In genomic region chr10:73873843-73874215, GRCh38 we compare ENCODE assay signal across 8 cellular contexts. TPM values are rescaled to one million over a fixed set of nuclear protein-coding genes. Genes with fewer than 3 reads are reported as not detected.
A peak's percentile ranks its signal among the peaks of the same experiment; 100 is the strongest.
DNase-seq lines count a peak whose midpoint lies in the region; ATAC-seq and TF ChIP-seq lines count a peak whose summit lies in the region.

No MANE protein-coding gene starts in this region.

- peak in 2 of 7 experiments; percentile 18 to 55 for DNase-seq in CD8-positive, alpha-beta T cell
- DNase-seq in HCT116 (ENCODE audit: low read depth, low spot score) = no peak
- peak; percentile 33 for DNase-seq in activated naive CD4-positive, alpha-beta T cell treated with anti-CD3 and anti-CD28 coated beads, Interleukin-2, amount 50 U/mL, for 16 hours
- DNase-seq in left lung = no peak
- DNase-seq in aorta = no peak
- no peak for DNase-seq in stimulated activated CD8-positive, alpha-beta memory T cell treated with anti-CD3 and anti-CD28 coated beads, Interleukin-4, amount 100 ng/mL, for 48 hours
- DNase-seq in effector CD4-positive, alpha-beta T cell = no peak

- H3K27me3 Mint-ChIP-seq in CD8-positive, alpha-beta T cell (ENCODE audit: low read depth) = no peaks in the 10 kb centered on the region

- no TSS peak for BruUV-seq in HCT116 (replicated peaks; lab: Mats Ljungman, UMichigan)

- H3K4me3 Mint-ChIP-seq in CD8-positive, alpha-beta T cell = peak overlapping the region; percentile 58

- H3K9ac ChIP-seq in HCT116 (ENCODE audit: low read length) = peak overlapping the region; percentile 62

- whole genome bisulfite sequencing in aorta, 2 donors = 1% methylated on average over 31 to 39 of the region's 39 CpGs

- TF ChIP-seq RAD21 in HCT116 (IDR thresholded peaks at IDR 0.05; ENCODE audit: low read depth) = no peak

- CTCF ChIA-PET in CD8-positive, alpha-beta T cell (lab: Charles Lee) = interaction anchor here (1.0 to 21.6 kb wide), 4 partner anchors 12 to 65 kb away, joined by 3 to 618 read pairs (median 266); no protein-coding TSS in a partner anchor
- CTCF ChIA-PET in HCT116 (lab: Charles Lee) = no interaction called here

- no peaks in the 10 kb centered on the region for H3K27me3 ChIP-seq in CD8-positive, alpha-beta T cell (ENCODE audit: insufficient read depth, low read length)
- H3K27me3 ChIP-seq in HCT116 (ENCODE audit: insufficient read depth, low read length) (no peaks in the 10 kb centered on the region), left lung (no peaks in the 10 kb centered on the region), aorta (ENCODE audit: control insufficient read depth in 1 of 2, insufficient read depth in 2 of 2, low read length in 1 of 2) (no peaks in the 10 kb centered on the region)

- H3K9me3 Mint-ChIP-seq in CD8-positive, alpha-beta T cell = no peaks in the 10 kb centered on the region

- peaks cover 75% of the 10 kb centered on the region for H3K4me1 Mint-ChIP-seq in CD8-positive, alpha-beta T cell (ENCODE audit: low read depth)

- H3K27ac Mint-ChIP-seq in CD8-positive, alpha-beta T cell = no peak overlapping the region

- peaks cover 61% of the 10 kb centered on the region for H3K4me1 ChIP-seq in CD8-positive, alpha-beta T cell (ENCODE audit: insufficient read depth, low read length)
- H3K4me1 ChIP-seq in HCT116 (ENCODE audit: control insufficient read depth in 1 of 2, insufficient read depth in 2 of 2, low read length in 2 of 2) (peaks cover 28 to 43% of the 10 kb centered on the region in 2 experiments), left lung (peaks cover 15 to 52% of the 10 kb centered on the region in 2 donors), aorta (ENCODE audit: control insufficient read depth in 1 of 2, insufficient read depth in 2 of 2, low read length in 2 of 2) (peaks cover 2% of the 10 kb centered on the region in 2 donors)

- TF ChIP-seq POLR2A in HCT116 (IDR thresholded peaks at IDR 0.05; ENCODE audit: borderline replicate concordance, extremely low read depth, insufficient read depth, insufficient read length) = no peak

- POLR2A ChIA-PET in CD8-positive, alpha-beta T cell (lab: Charles Lee) = interaction anchor here (1.0 to 2.4 kb wide), 5 partner anchors 8 to 63 kb away, joined by 4 to 19 read pairs (median 5); no protein-coding TSS in a partner anchor
- POLR2A ChIA-PET in HCT116 (lab: Charles Lee) = no interaction called here

- no peak for TF ChIP-seq CTCF in CD8-positive, alpha-beta T cell (IDR thresholded peaks at IDR 0.05)
- TF ChIP-seq CTCF in HCT116 (IDR thresholded peaks at IDR 0.05 in 2 of 3, conservative IDR thresholded peaks at IDR 0.05 in 1 of 3; ENCODE audit: borderline replicate concordance in 1 of 3, insufficient read depth in 1 of 3, low read depth in 2 of 3, low read length in 2 of 3) = no peak
- no peak for TF ChIP-seq CTCF in left lung (IDR thresholded peaks at IDR 0.05)

- RAD21 ChIA-PET in HCT116 (lab: Charles Lee; ENCODE audit: low non-redundant PET in 1 of 2, low total read pairs in 2 of 2, uncharacterized antibody in 2 of 2, unreplicated experiment in 2 of 2) = no interaction called here

- no peaks in the 10 kb centered on the region for H3K9me3 ChIP-seq in CD8-positive, alpha-beta T cell (ENCODE audit: low read length)
- H3K9me3 ChIP-seq in HCT116 (ENCODE audit: control insufficient read depth in 1 of 2, insufficient read depth in 1 of 2, low read depth in 1 of 2, low read length in 2 of 2) = no peaks in the 10 kb centered on the region
- no peaks in the 10 kb centered on the region for H3K9me3 ChIP-seq in left lung
- no peaks in the 10 kb centered on the region for H3K9me3 ChIP-seq in aorta (ENCODE audit: control insufficient read depth, low read length)

- peaks cover 43% of the 10 kb centered on the region for H3K36me3 Mint-ChIP-seq in CD8-positive, alpha-beta T cell

- intact Hi-C loops in CD8-positive, alpha-beta T cell (cut with DNase I, micrococcal nuclease) = loop anchor here (1.0 to 10.0 kb wide), 10 partner anchors 9 to 1361 kb away; partner anchors contain the start of genes KAT6B (in 2 of the 2), COMTD1 (in 1 of the 2), NDST2 (in 1 of the 2) and SAMD8 (in 1 of the 2)
- intact Hi-C loops in HCT116 (cut with micrococcal nuclease) = no loop called here
- intact Hi-C loops in left lung (cut with DNase I) = no loop called here
- intact Hi-C loops in aorta (cut with DNase I) = loop anchor here in 1 of 2 donors (5.0 kb wide), 1 partner anchor 102 kb away; a partner anchor contains a TSS

- peaks cover 42% of the 10 kb centered on the region for H3K79me2 ChIP-seq in HCT116 (ENCODE audit: insufficient read depth, low read length)

- no peak overlapping the region for H3K27ac ChIP-seq in CD8-positive, alpha-beta T cell (ENCODE audit: low read depth, low read length)
- H3K27ac ChIP-seq in HCT116 (ENCODE audit: low read depth, low read length) (peak overlapping the region; percentile 55; the same call in 1 of the 2 replicates), left lung (peak overlapping the region in 1 of 2 donors; percentile 80), aorta (ENCODE audit: low read depth in 1 of 2, low read length in 2 of 2) (no peak overlapping the region)

- ATAC-seq in CD8-positive, alpha-beta T cell = no peak
- ATAC-seq in HCT116 (peak; percentile 17), left lung (no peak), aorta (ENCODE audit: low FRiP score) (no peak), GM18517 (IDR thresholded peaks at IDR 0.05; ENCODE audit: unreplicated experiment) (no peak)

- peak overlapping the region; percentile 54 for H3K4me3 ChIP-seq in CD8-positive, alpha-beta T cell (ENCODE audit: low read depth, low read length)
- H3K4me3 ChIP-seq in HCT116 (replicated peaks in 1 of 2; ENCODE audit: low read depth in 1 of 2, low read length in 2 of 2) (peak overlapping the region; percentile 58 to 64), left lung (peak overlapping the region; percentile 72 to 73), aorta (ENCODE audit: low read length in 2 of 2) (peak overlapping the region; percentile 85 to 98)

- H3K9me2 ChIP-seq in HCT116 (ENCODE audit: insufficient read depth) = no peaks in the 10 kb centered on the region

- H4K20me1 ChIP-seq in HCT116 (ENCODE audit: insufficient read depth) = no peaks in the 10 kb centered on the region

- H3K4me2 ChIP-seq in HCT116 (ENCODE audit: low read length) = peak overlapping the region; percentile 64

- H3K36me3 ChIP-seq in CD8-positive, alpha-beta T cell (ENCODE audit: insufficient read depth, low read length) = peaks cover 3% of the 10 kb centered on the region
- H3K36me3 ChIP-seq in HCT116 (ENCODE audit: control insufficient read depth in 1 of 2, insufficient read depth in 2 of 2, low read length in 2 of 2) (peaks cover 6 to 16% of the 10 kb centered on the region in 2 experiments; a peak in 3 of 4 replicates), left lung (peaks cover 0 to 7% of the 10 kb centered on the region in 2 donors), aorta (ENCODE audit: control insufficient read depth in 1 of 2, insufficient read depth in 2 of 2, low read length in 1 of 2) (peaks cover 0 to 6% of the 10 kb centered on the region in 2 donors)

- H2AFZ ChIP-seq in HCT116 (ENCODE audit: low read depth, low read length, poor library complexity, severe bottlenecking) = no peak overlapping the region

TF ChIP-seq in HCT116, 20 proteins besides CTCF, POLR2A, EP300 and RAD21 (continues in another document):
- no peak for TF ChIP-seq MAX (IDR thresholded peaks at IDR 0.05)
- TF ChIP-seq ELF1 (IDR thresholded peaks at IDR 0.05; ENCODE audit: borderline replicate concordance, low read depth) = no peak
- TF ChIP-seq POLR2AphosphoS5 (IDR thresholded peaks at IDR 0.05; ENCODE audit: low read depth, low read length) = no peak
- TF ChIP-seq ZFX (IDR thresholded peaks at IDR 0.05) = no peak
- TF ChIP-seq CBX3 (IDR thresholded peaks at IDR 0.05; ENCODE audit: low read depth) = no peak
- TF ChIP-seq REST (IDR thresholded peaks at IDR 0.05; ENCODE audit: low read depth) = no peak
- TF ChIP-seq TCF7L2 (IDR thresholded peaks at IDR 0.05; ENCODE audit: borderline replicate concordance, extremely low read depth, insufficient read depth, insufficient read length) = no peak
- no peak for TF ChIP-seq EGR1 (IDR thresholded peaks at IDR 0.05; ENCODE audit: low read depth)

RNA-seq across cellular contexts. Expression of gene CAMK2G, which starts 0.5 kb away (rescaled TPM):
- 10 to 100 TPM; 28.4 to 28.9 TPM for total RNA-seq in CD8-positive, alpha-beta T cell
- 28.3 TPM for total RNA-seq in HCT116 (2021; ENCODE audit: unreplicated experiment)
- 23.4 and 24.6 TPM in 2 replicates for polyA plus RNA-seq in HCT116 (2012)
- 10 to 100 TPM; 28.9 to 36.6 TPM for total RNA-seq in left lung
- total RNA-seq in aorta = 10 to 100 TPM; 70.6 to 76.7 TPM
- polyA plus RNA-seq in aorta = 10 to 100 TPM; 37.1 to 70.9 TPM

RNA-seq across cellular contexts. Expression of gene PLAU, which starts 37.1 kb away (rescaled TPM):
- total RNA-seq in CD8-positive, alpha-beta T cell = under 1 TPM in 1 of 2 experiments, not detected in 1; 0.11 TPM
- total RNA-seq in HCT116 (2021; ENCODE audit: unreplicated experiment) (60.3 TPM), left lung (10 to 100 TPM; 26.6 to 29.0 TPM), aorta (10 to 100 TPM; 33.6 to 35.4 TPM)
- polyA plus RNA-seq in HCT116 (2012) = 103 and 107 TPM in 2 replicates
- 10 to 100 TPM in 1 of 2 donors, 1 to 10 TPM in 1; 9.6 to 13.6 TPM for polyA plus RNA-seq in aorta

Comparison
In these comparisons a context has a peak if more than half of its experiments do, and no peak if none do; other contexts are left out.
1. RNA of gene PLAU, which starts 37.1 kb away (total RNA-seq): 60.3 TPM in HCT116 (single experiment), 33.6 to 35.4 TPM in aorta and 26.6 to 29.0 TPM in left lung; 0.11 TPM in CD8-positive, alpha-beta T cell; every median in the first group is over 10 times any median in the second.
2. intact Hi-C loops: an anchor here in CD8-positive, alpha-beta T cell (1.0 to 10.0 kb wide); none called in HCT116 and left lung.
3. Peak in every context shown above with its lines, with median percentiles within 50 percentile points of each other: H3K4me3 ChIP-seq.